Comparison of ENCODE assay signal across 2 cellular contexts in genomic region chr4:48635980-48636379, GRCh38.
TF ChIP-seq lines count a peak whose summit lies in the region.

No MANE protein-coding gene starts in this region.

TF ChIP-seq in A549, 52 proteins besides CTCF, POLR2A, EP300 and RAD21:
- no peak for TF ChIP-seq RFX5 (IDR thresholded peaks at IDR 0.05)
- no peak for TF ChIP-seq ZC3H11A (IDR thresholded peaks at IDR 0.05)
- no peak for TF ChIP-seq HEYL (CRISPR knock-in tag; IDR thresholded peaks at IDR 0.05)
- TF ChIP-seq GATA3 (IDR thresholded peaks at IDR 0.05; ENCODE audit: borderline replicate concordance) = no peak
- no peak for TF ChIP-seq EHF (CRISPR knock-in tag; IDR thresholded peaks at IDR 0.05)
- no peak for TF ChIP-seq MAFK (IDR thresholded peaks at IDR 0.05; ENCODE audit: partially characterized antibody)
- no peak for TF ChIP-seq ELK1 (IDR thresholded peaks at IDR 0.05; ENCODE audit: low read depth, low read length)
- TF ChIP-seq FOSL2 (IDR thresholded peaks at IDR 0.05) = no peak
- TF ChIP-seq FOSL2 (CRISPR knock-in tag; IDR thresholded peaks at IDR 0.05) = no peak
- no peak for TF ChIP-seq NPAS2 (CRISPR knock-in tag; IDR thresholded peaks at IDR 0.05; ENCODE audit: borderline replicate concordance)
- no peak for TF ChIP-seq RARB (CRISPR knock-in tag; IDR thresholded peaks at IDR 0.05)
- TF ChIP-seq HOXA7 (CRISPR knock-in tag; IDR thresholded peaks at IDR 0.05) = no peak
- no peak for TF ChIP-seq HOXB5 (CRISPR knock-in tag; IDR thresholded peaks at IDR 0.05)
- no peak for TF ChIP-seq BCL3 (IDR thresholded peaks at IDR 0.05)
- no peak for TF ChIP-seq SREBF2 (IDR thresholded peaks at IDR 0.05)
- TF ChIP-seq HMGXB4 (CRISPR knock-in tag; IDR thresholded peaks at IDR 0.05; ENCODE audit: borderline replicate concordance) = no peak
- no peak for TF ChIP-seq PHF8 (IDR thresholded peaks at IDR 0.05; ENCODE audit: borderline replicate concordance, low read depth)

TF ChIP-seq in HCT116, 20 proteins besides CTCF, POLR2A, EP300 and RAD21:
- TF ChIP-seq EZH2 (IDR thresholded peaks at IDR 0.05) = no peak
- no peak for TF ChIP-seq SP1 (IDR thresholded peaks at IDR 0.05; ENCODE audit: low read depth)
- no peak for TF ChIP-seq EGR1 (IDR thresholded peaks at IDR 0.05; ENCODE audit: low read depth)
- TF ChIP-seq SIN3A (IDR thresholded peaks at IDR 0.05; ENCODE audit: low read depth) = no peak
- TF ChIP-seq ATF3 (IDR thresholded peaks at IDR 0.05) = no peak
- no peak for TF ChIP-seq FOSL1 (IDR thresholded peaks at IDR 0.05; ENCODE audit: low read depth)
- TF ChIP-seq TCF7L2 (IDR thresholded peaks at IDR 0.05; ENCODE audit: borderline replicate concordance, extremely low read depth, insufficient read depth, insufficient read length) = no peak
- no peak for TF ChIP-seq EZH2phosphoT487 (IDR thresholded peaks at IDR 0.05; ENCODE audit: borderline replicate concordance)
- no peak for TF ChIP-seq ZNF274 (IDR thresholded peaks at IDR 0.05; ENCODE audit: low read depth, low read length)
- TF ChIP-seq CBX3 (IDR thresholded peaks at IDR 0.05; ENCODE audit: low read depth) = no peak
- no peak for TF ChIP-seq SRF (IDR thresholded peaks at IDR 0.05; ENCODE audit: low read depth)
- TF ChIP-seq REST (IDR thresholded peaks at IDR 0.05; ENCODE audit: low read depth) = no peak
- TF ChIP-seq POLR2AphosphoS5 (IDR thresholded peaks at IDR 0.05; ENCODE audit: low read depth, low read length) = no peak
- TF ChIP-seq YY1 (IDR thresholded peaks at IDR 0.05; ENCODE audit: extremely low read depth, insufficient replicate concordance, low read depth, low read length) = no peak
- TF ChIP-seq ZFX (IDR thresholded peaks at IDR 0.05) = no peak
